ENCODE assay signal across 10 cellular contexts in genomic region chr6:15948930-15949900, GRCh38.
DNase-seq lines count a peak whose midpoint lies in the region; ATAC-seq and TF ChIP-seq lines count a peak whose summit lies in the region.
"Had no signal": no experiment of that assay in that cellular context is flagged by ENCODE, and none has a peak within 500 bp of the region (broad histone marks: within the 10 kb centered on the region; RNA-seq: fewer than 3 reads in every experiment).

No MANE protein-coding gene starts in this region.

- TF ChIP-seq POLR2A in testis (IDR thresholded peaks at IDR 0.05) = no peak

- no peaks in the 10 kb centered on the region for H3K9me3 ChIP-seq in testis

- H3K36me3 ChIP-seq in testis (ENCODE audit: low read depth, missing control alignments) = no peaks in the 10 kb centered on the region

- ATAC-seq in esophagus mucosa (peak; percentile 39), HG02763 (IDR thresholded peaks at IDR 0.05; ENCODE audit: unreplicated experiment) (no peak)

- TF ChIP-seq CTCF in testis (IDR thresholded peaks at IDR 0.05) = no peak

- no peak overlapping the region for H3K27ac ChIP-seq in testis

- H3K4me1 ChIP-seq in testis = peaks cover 7% of the 10 kb centered on the region

- DNase-seq in LoVo (ENCODE audit: low spot score) (peak; percentile 53), NCI-H526 treated with DMSO at 0.1 percent for 48 hours (lab: John Stamatoyannopoulos, UW) (peak; percentile 97), testis (peak; percentile 25), UCSD-AML1 (lab: John Stamatoyannopoulos, UW; ENCODE audit: unreplicated experiment) (no peak)
- no peak for DNase-seq in activated CD8-positive, alpha-beta memory T cell treated with anti-CD3 and anti-CD28 coated beads for 24 hours
- DNase-seq: cortex of kidney; immature natural killer cell; stimulated activated CD4-positive, alpha-beta T cell treated with anti-CD3 and anti-CD28 coated beads, Interleukin-12 subunit alpha, Interleukin-12 subunit beta, amount 100 ng/mL, for 4 hours had no signal

- H3K27me3 ChIP-seq in testis = no peaks in the 10 kb centered on the region

- H3K4me3 ChIP-seq in testis = no peak overlapping the region

- intact Hi-C loops in testis (cut with DNase I; ENCODE audit: low total_unique reads) = no loop called here

- WGBS in testis, 2 donors = 64 to 65% methylated on average over 10 of the region's 10 CpGs

Comparison
In these comparisons a context has a peak if more than half of its experiments do, and no peak if none do; other contexts are left out.
1. DNase-seq: peak in LoVo (single experiment), NCI-H526 treated with DMSO at 0.1 percent for 48 hours (single experiment) and testis (single experiment); none in UCSD-AML1 (single experiment) and activated CD8-positive, alpha-beta memory T cell treated with anti-CD3 and anti-CD28 coated beads for 24 hours (single experiment).